ENCODE assay signal across 12 cellular contexts in genomic region chr17:6655732-6656361, GRCh38. TPM values are rescaled to one million over a fixed set of nuclear protein-coding genes. Genes with fewer than 3 reads are reported as not detected.
A peak's percentile ranks its signal among the peaks of the same experiment; 100 is the strongest.
DNase-seq lines count a peak whose midpoint lies in the region; ATAC-seq and TF ChIP-seq lines count a peak whose summit lies in the region.
"Not testable (repeated sequence)": the region's sequence is repeated elsewhere in the genome, so short reads cannot be mapped to it uniquely, and the experiment has no call there.
"Had no signal": no experiment of that assay in that cellular context is flagged by ENCODE, and none has a peak within 500 bp of the region (broad histone marks: within the 10 kb centered on the region; RNA-seq: fewer than 3 reads in every experiment).

No MANE protein-coding gene starts in this region.

- H3K4me1 ChIP-seq in HUES6 (ENCODE audit: control insufficient read depth, insufficient read depth, low read length) (peaks cover 30% of the 10 kb centered on the region; the same call in 1 of the 2 replicates), thoracic aorta (ENCODE audit: control insufficient read depth in 1 of 2, low read depth in 2 of 2) (peaks cover 0 to 26% of the 10 kb centered on the region in 2 donors)
- not testable (repeated sequence) for H3K4me1 ChIP-seq in iPS DF 6.9 (ENCODE audit: control insufficient read depth, insufficient read depth, low read length)

- H3K4me3 Mint-ChIP-seq in Calu3 (ENCODE audit: low read depth, unreplicated experiment) = peak overlapping the region; percentile 57
- H3K4me3 Mint-ChIP-seq in T-helper 2 cell treated with Interferon-gamma antibody and Interleukin-4, amounts not matched to agents 5 μg/mL and 100 μg/mL, for 36 hours = peak overlapping the region; percentile 84
- H3K4me3 Mint-ChIP-seq in activated naive CD4-positive, alpha-beta T cell treated with anti-CD3 and anti-CD28 coated beads, Interleukin-2, amount 10 ng/mL, durations not matched to agents 7 days and 5 days = peak overlapping the region; percentile 73
- H3K4me3 Mint-ChIP-seq in dendritic cell treated with granulocyte-macrophage colony-stimulating factor and Interleukin-4, amounts not matched to agents 40 ng/mL and 50 ng/mL, for 4 days = peak overlapping the region; percentile 74
- H3K4me3 Mint-ChIP-seq in nephron = peak overlapping the region; percentile 79 to 83 (median 79)

- not testable (repeated sequence) for H3K36me3 ChIP-seq in HUES6 (ENCODE audit: control insufficient read depth, insufficient read depth, low read length); iPS DF 6.9 (ENCODE audit: control insufficient read depth, insufficient read depth, low read length); thoracic aorta

- peak overlapping the region; percentile 62 for H3K4me3 ChIP-seq in HUES6 (ENCODE audit: low read depth, low read length)
- H3K4me3 ChIP-seq in iPS DF 6.9 (ENCODE audit: low read length) = peak overlapping the region; percentile 23; the same call in 1 of the 2 replicates
- H3K4me3 ChIP-seq in thoracic aorta = peak overlapping the region; percentile 19

- H3K4me1 Mint-ChIP-seq in Calu3 (ENCODE audit: low read depth, unreplicated experiment) (peaks cover 19% of the 10 kb centered on the region), nephron (peaks cover 40% of the 10 kb centered on the region)
- peaks cover 54% of the 10 kb centered on the region for H3K4me1 Mint-ChIP-seq in T-helper 2 cell treated with Interferon-gamma antibody and Interleukin-4, amounts not matched to agents 5 μg/mL and 100 μg/mL, for 36 hours (ENCODE audit: low read depth)
- peaks cover 67% of the 10 kb centered on the region for H3K4me1 Mint-ChIP-seq in activated naive CD4-positive, alpha-beta T cell treated with anti-CD3 and anti-CD28 coated beads, Interleukin-2, amount 10 ng/mL, durations not matched to agents 7 days and 5 days
- H3K4me1 Mint-ChIP-seq in dendritic cell treated with granulocyte-macrophage colony-stimulating factor and Interleukin-4, amounts not matched to agents 40 ng/mL and 50 ng/mL, for 4 days (ENCODE audit: low read depth) = peaks cover 66% of the 10 kb centered on the region

- not testable (repeated sequence) for H3K27ac ChIP-seq in HUES6 (ENCODE audit: low read depth, low read length); iPS DF 6.9 (ENCODE audit: low read length); thoracic aorta

- TF ChIP-seq CTCF in Calu3 (IDR thresholded peaks at IDR 0.05; ENCODE audit: unreplicated experiment); nephron (IDR thresholded peaks at IDR 0.05; ENCODE audit: unreplicated experiment in 3 of 3); thoracic aorta (IDR thresholded peaks at IDR 0.05): not testable (repeated sequence)

- H3K27me3 Mint-ChIP-seq in Calu3 (ENCODE audit: unreplicated experiment) (peaks cover 17% of the 10 kb centered on the region), nephron (ENCODE audit: low read depth) (peaks cover 74% of the 10 kb centered on the region)
- peaks cover 39% of the 10 kb centered on the region for H3K27me3 Mint-ChIP-seq in T-helper 2 cell treated with Interferon-gamma antibody and Interleukin-4, amounts not matched to agents 5 μg/mL and 100 μg/mL, for 36 hours (ENCODE audit: low read depth)
- H3K27me3 Mint-ChIP-seq in activated naive CD4-positive, alpha-beta T cell treated with anti-CD3 and anti-CD28 coated beads, Interleukin-2, amount 10 ng/mL, durations not matched to agents 7 days and 5 days = not testable (repeated sequence)
- H3K27me3 Mint-ChIP-seq in dendritic cell treated with granulocyte-macrophage colony-stimulating factor and Interleukin-4, amounts not matched to agents 40 ng/mL and 50 ng/mL, for 4 days = peaks cover 48% of the 10 kb centered on the region

- not testable (repeated sequence) for H3K9me3 ChIP-seq in HUES6 (ENCODE audit: control insufficient read depth, insufficient read depth, low read depth, low read length); iPS DF 6.9 (ENCODE audit: control insufficient read depth, insufficient read depth, low read length); thoracic aorta

- intact Hi-C loops in Calu3 (cut with micrococcal nuclease; ENCODE audit: unreplicated experiment); dendritic cell treated with granulocyte-macrophage colony-stimulating factor and Interleukin-4, amounts not matched to agents 40 ng/mL and 50 ng/mL, for 4 days (cut with micrococcal nuclease): not testable (repeated sequence)

- H3K27ac Mint-ChIP-seq in Calu3 (ENCODE audit: unreplicated experiment); T-helper 2 cell treated with Interferon-gamma antibody and Interleukin-4, amounts not matched to agents 5 μg/mL and 100 μg/mL, for 36 hours; activated naive CD4-positive, alpha-beta T cell treated with anti-CD3 and anti-CD28 coated beads, Interleukin-2, amount 10 ng/mL, durations not matched to agents 7 days and 5 days; nephron: not testable (repeated sequence)
- H3K27ac Mint-ChIP-seq in dendritic cell treated with granulocyte-macrophage colony-stimulating factor and Interleukin-4, amounts not matched to agents 40 ng/mL and 50 ng/mL, for 4 days = peak overlapping the region; percentile 25

- peaks cover 19% of the 10 kb centered on the region for H3K36me3 Mint-ChIP-seq in Calu3 (ENCODE audit: insufficient read depth, unreplicated experiment)
- not testable (repeated sequence) for H3K36me3 Mint-ChIP-seq in T-helper 2 cell treated with Interferon-gamma antibody and Interleukin-4, amounts not matched to agents 5 μg/mL and 100 μg/mL, for 36 hours (ENCODE audit: low read depth); nephron (ENCODE audit: low read depth)
- H3K36me3 Mint-ChIP-seq in activated naive CD4-positive, alpha-beta T cell treated with anti-CD3 and anti-CD28 coated beads, Interleukin-2, amount 10 ng/mL, durations not matched to agents 7 days and 5 days = peaks cover 21% of the 10 kb centered on the region
- H3K36me3 Mint-ChIP-seq in dendritic cell treated with granulocyte-macrophage colony-stimulating factor and Interleukin-4, amounts not matched to agents 40 ng/mL and 50 ng/mL, for 4 days (ENCODE audit: low read depth) = peaks cover 38% of the 10 kb centered on the region

- CTCF ChIA-PET in Calu3 (lab: Charles Lee); activated naive CD4-positive, alpha-beta T cell treated with anti-CD3 and anti-CD28 coated beads, Interleukin-2, amount 10 ng/mL, durations not matched to agents 7 days and 5 days (lab: Charles Lee): not testable (repeated sequence)

- ATAC-seq in thoracic aorta (ENCODE audit: insufficient number of reproducible peaks, low FRiP score, low read depth) = not testable (repeated sequence)

- not testable (repeated sequence) for H3K9me3 Mint-ChIP-seq in Calu3 (ENCODE audit: low read depth, unreplicated experiment); T-helper 2 cell treated with Interferon-gamma antibody and Interleukin-4, amounts not matched to agents 5 μg/mL and 100 μg/mL, for 36 hours; activated naive CD4-positive, alpha-beta T cell treated with anti-CD3 and anti-CD28 coated beads, Interleukin-2, amount 10 ng/mL, durations not matched to agents 7 days and 5 days; dendritic cell treated with granulocyte-macrophage colony-stimulating factor and Interleukin-4, amounts not matched to agents 40 ng/mL and 50 ng/mL, for 4 days; nephron

- WGBS in iPS DF 6.9 (ENCODE audit: insufficient coverage, insufficient read length) = no CpG with 5 or more reads among the region's 41 CpGs

- not testable (repeated sequence) for DNase-seq in Calu3; T-helper 2 cell treated with Interferon-gamma antibody and Interleukin-4, amounts not matched to agents 5 μg/mL and 100 μg/mL, for 36 hours (ENCODE audit: low spot score); activated naive CD4-positive, alpha-beta T cell treated with anti-CD3 and anti-CD28 coated beads, Interleukin-2, amount 10 ng/mL, durations not matched to agents 7 days and 5 days; iPS DF 6.9 (ENCODE audit: low read depth, low spot score); thoracic aorta (ENCODE audit: low spot score)

- BruUV-seq in Calu3 (replicated peaks; lab: Mats Ljungman, UMichigan) = not testable (repeated sequence)

- peaks cover 68% of the 10 kb centered on the region for H3K27me3 ChIP-seq in HUES6 (ENCODE audit: control insufficient read depth, insufficient read depth, low read length)
- not testable (repeated sequence) for H3K27me3 ChIP-seq in iPS DF 6.9 (ENCODE audit: control insufficient read depth, insufficient read depth, low read length); thoracic aorta (replicated peaks; ENCODE audit: insufficient read depth)

- H3K9ac ChIP-seq in HUES6 (ENCODE audit: low read length) = not testable (repeated sequence)

RNA-seq across cellular contexts. Expression of gene C17orf100, which starts 4.3 kb away (rescaled TPM):
- total RNA-seq in Calu3 (2022) = 1.8 and 3.1 TPM in 2 replicates
- not detected for total RNA-seq in thoracic aorta

RNA-seq across cellular contexts. Expression of gene MED31, which starts 4.4 kb away (rescaled TPM):
- total RNA-seq in Calu3 (2022) (15.1 and 19.9 TPM in 2 replicates), thoracic aorta (10 to 100 TPM in 1 of 2 donors, 1 to 10 TPM in 1; 4.7 to 21.3 TPM)

RNA-seq across cellular contexts. Expression of gene TXNDC17, which starts 15.0 kb away (rescaled TPM):
- total RNA-seq in Calu3 (2022) (95.2 and 105 TPM in 2 replicates), thoracic aorta (10 to 100 TPM; 52.6 to 90.6 TPM)

RNA-seq across cellular contexts. Expression of gene KIAA0753, which starts 15.3 kb away (rescaled TPM):
- 19.8 and 25.9 TPM in 2 replicates for total RNA-seq in Calu3 (2022)
- 10 to 100 TPM; 15.9 to 27.5 TPM for total RNA-seq in thoracic aorta

RNA-seq across cellular contexts. Expression of gene SLC13A5, which starts 57.3 kb away (rescaled TPM):
- 0.71 and 3.1 TPM in 2 replicates for total RNA-seq in Calu3 (2022)
- total RNA-seq in thoracic aorta = not detected
- total RNA-seq: HT1080, kidney, osteoblast, subcutaneous adipose tissue had no signal
